Comparison of ENCODE assay signal across 26 cellular contexts in genomic region chr2:65313126-65313953, GRCh38.
DNase-seq lines count a peak whose midpoint lies in the region; ATAC-seq, FAIRE-seq and TF ChIP-seq lines count a peak whose summit lies in the region.
"Had no signal": no experiment of that assay in that cellular context is flagged by ENCODE, and none has a peak within 500 bp of the region (broad histone marks: within the 10 kb centered on the region; RNA-seq: fewer than 3 reads in every experiment).

No MANE protein-coding gene starts in this region.

- 88 to 91% (median 90%) methylated on average over 38 to 52 of the region's 52 CpGs for WGBS in heart left ventricle, 4 donors
- WGBS in mesenchymal stem cell = 97% methylated on average over 52 of the region's 52 CpGs
- 76 to 86% methylated on average over 49 to 52 of the region's 52 CpGs for WGBS in testis, 2 donors

- FAIRE-seq in astrocyte (lab: Jason Lieb, UNC) = no peak
- FAIRE-seq: H54, kidney had no signal

- H3K4me1 ChIP-seq in heart left ventricle (peaks cover 0 to 38% (median 19%) of the 10 kb centered on the region in 12 donors), astrocyte (ENCODE audit: insufficient read depth, low read length) (peaks cover 14% of the 10 kb centered on the region), mesenchymal stem cell (ENCODE audit: control insufficient read depth, insufficient read depth, low read depth, low read length) (peaks cover 10% of the 10 kb centered on the region), testis (peaks cover 6% of the 10 kb centered on the region)
- H3K4me1 ChIP-seq: psoas muscle had no signal

- no peak overlapping the region for H2BK15ac ChIP-seq in mesenchymal stem cell (ENCODE audit: low read depth, poor library complexity, severe bottlenecking)

- no peak overlapping the region for H3K18ac ChIP-seq in mesenchymal stem cell (ENCODE audit: low read depth in 1 of 2, low read length in 2 of 2)

- H3K14ac ChIP-seq in mesenchymal stem cell (ENCODE audit: low read length in 2 of 2) = no peak overlapping the region

- peak overlapping the region; percentile 76 for H4K8ac ChIP-seq in mesenchymal stem cell (ENCODE audit: low read length)

- peak in 3 of 5 donors; percentile 31 to 67 (median 44) for DNase-seq in heart left ventricle
- DNase-seq in Right ventricle myocardium inferior (ENCODE audit: missing footprints) = no peak
- no peak for DNase-seq in astrocyte (ENCODE audit: low read depth)
- DNase-seq in mesenchymal stem cell = no peak
- no peak for DNase-seq in testis
- no peak for DNase-seq in NCI-H1092 treated with DMSO at 0.1 percent for 48 hours (lab: John Stamatoyannopoulos, UW)
- DNase-seq: 8988T; activated CD4-positive, alpha-beta T cell treated with anti-CD3 and anti-CD28 coated beads, Interleukin-2, amount 10 ng/mL, durations not matched to agents 24 days and 14 days; activated naive CD4-positive, alpha-beta T cell; activated T-cell treated with anti-CD3 and anti-CD28 coated beads, Interleukin-2, amount 50 U/mL, for 4 hours; CD8-positive, alpha-beta T cell; DMS 273 treated with DMSO at 0.1 percent for 48 hours; kidney; NCI-H1436 treated with DMSO at 0.1 percent for 48 hours; OCI-M1; psoas muscle; Right ventricle myocardium superior; stimulated activated naive CD8-positive, alpha-beta T cell treated with anti-CD3 and anti-CD28 coated beads, Interleukin-15, Interleukin-2, amounts not matched to agents 100 U/mL and 50 U/mL, for 24 hours; thyroid gland had no signal

- no peak overlapping the region for H3K23ac ChIP-seq in mesenchymal stem cell (ENCODE audit: low read length in 2 of 2)

- peaks cover 37% of the 10 kb centered on the region for H3K4me1 Mint-ChIP-seq in astrocyte (ENCODE audit: low read depth, unreplicated experiment)

- H4K20me1 ChIP-seq in astrocyte (ENCODE audit: insufficient read depth, low read length) = peaks cover 8% of the 10 kb centered on the region

- no peak overlapping the region for H4K91ac ChIP-seq in mesenchymal stem cell (ENCODE audit: low read length)

- H3K27me3 ChIP-seq in heart left ventricle (no peaks in the 10 kb centered on the region), astrocyte (ENCODE audit: insufficient read depth, low read length) (no peaks in the 10 kb centered on the region), mesenchymal stem cell (ENCODE audit: control insufficient read depth in 1 of 2, insufficient read depth in 1 of 2, low read length in 2 of 2) (no peaks in the 10 kb centered on the region), testis (no peaks in the 10 kb centered on the region)
- H3K27me3 ChIP-seq: neutrophil, thyroid gland had no signal

- peaks cover 19% of the 10 kb centered on the region for H3K79me2 ChIP-seq in astrocyte (ENCODE audit: insufficient read depth, low read length)

- no peak overlapping the region for H2BK12ac ChIP-seq in mesenchymal stem cell (ENCODE audit: low read length in 2 of 2)

- peaks cover 51% of the 10 kb centered on the region for H3K79me1 ChIP-seq in mesenchymal stem cell (replicated peaks; ENCODE audit: low read length, poor library complexity, severe bottlenecking)

- intact Hi-C loops in heart left ventricle (cut with DNase I) (loop anchor here in 6 of 10 donors (5.0 to 10.0 kb wide), 8 partner anchors 39 to 234 kb away; partner anchors contain the start of gene SPRED2 (in 2 of the 6)), Right ventricle myocardium inferior (cut with DNase I) (loop anchor here (5.0 kb wide), 3 partner anchors 34 to 234 kb away; no protein-coding TSS in a partner anchor), testis (cut with DNase I; ENCODE audit: low total_unique reads) (no loop called here)

- H3K4ac ChIP-seq in mesenchymal stem cell (ENCODE audit: low read depth in 1 of 2, low read length in 2 of 2) = peak overlapping the region in 1 of 2 experiments; percentile 24

- H3K27ac ChIP-seq in heart left ventricle = peak overlapping the region in 5 of 12 donors; percentile 20 to 44 (median 34)
- no peak overlapping the region for H3K27ac ChIP-seq in astrocyte (ENCODE audit: low read depth, low read length)
- no peak overlapping the region for H3K27ac ChIP-seq in mesenchymal stem cell (ENCODE audit: low read length, poor library complexity, severe bottlenecking)
- H3K27ac ChIP-seq in testis = no peak overlapping the region
- H3K27ac ChIP-seq: neutrophil, psoas muscle, thyroid gland had no signal

- peaks cover 2% of the 10 kb centered on the region for H3K9me3 Mint-ChIP-seq in astrocyte (ENCODE audit: unreplicated experiment)
- H3K9me3 Mint-ChIP-seq: activated CD4-positive, alpha-beta T cell treated with anti-CD3 and anti-CD28 coated beads, Interleukin-2, amount 10 ng/mL, durations not matched to agents 24 days and 14 days; activated T-cell treated with anti-CD3 and anti-CD28 coated beads, Interleukin-2, amount 50 U/mL, for 4 hours; brain; CD8-positive, alpha-beta T cell; T-helper 2 cell treated with Interferon-gamma antibody and Interleukin-4, amounts not matched to agents 5 μg/mL and 100 μg/mL, for 36 hours had no signal

- no peak overlapping the region for H2AK5ac ChIP-seq in mesenchymal stem cell (ENCODE audit: low read length, severe bottlenecking)

- H2AFZ ChIP-seq in astrocyte (ENCODE audit: low read depth, low read length) (no peak overlapping the region), mesenchymal stem cell (ENCODE audit: low read depth, low read length) (no peak overlapping the region)

- peak overlapping the region; percentile 20 for H3K27ac Mint-ChIP-seq in astrocyte (ENCODE audit: unreplicated experiment)
- H3K27ac Mint-ChIP-seq: activated CD4-positive, alpha-beta T cell treated with anti-CD3 and anti-CD28 coated beads, Interleukin-2, amount 10 ng/mL, durations not matched to agents 24 days and 14 days; brain; CD8-positive, alpha-beta T cell; T-helper 2 cell treated with Interferon-gamma antibody and Interleukin-4, amounts not matched to agents 5 μg/mL and 100 μg/mL, for 36 hours had no signal

- peaks cover 51% of the 10 kb centered on the region for H3K36me3 Mint-ChIP-seq in astrocyte (ENCODE audit: low read depth, unreplicated experiment)
- H3K36me3 Mint-ChIP-seq: CD8-positive, alpha-beta T cell had no signal

- H2BK5ac ChIP-seq in mesenchymal stem cell (ENCODE audit: low read depth, low read length, poor library complexity, severe bottlenecking) = no peak overlapping the region

- no peak overlapping the region for H2BK120ac ChIP-seq in mesenchymal stem cell (ENCODE audit: low read depth, low read length)

- H3K4me2 ChIP-seq in astrocyte (ENCODE audit: low read length) = no peak overlapping the region
- H3K4me2 ChIP-seq in mesenchymal stem cell (ENCODE audit: low read length, poor library complexity, severe bottlenecking) = no peak overlapping the region

- H3K36me3 ChIP-seq in heart left ventricle = peaks cover 0 to 61% (median 51%) of the 10 kb centered on the region in 9 donors
- H3K36me3 ChIP-seq in astrocyte (ENCODE audit: insufficient read depth, low read length) = peaks cover 30% of the 10 kb centered on the region
- peaks cover 43 to 67% of the 10 kb centered on the region in 2 experiments for H3K36me3 ChIP-seq in mesenchymal stem cell (ENCODE audit: control insufficient read depth in 1 of 2, insufficient read depth in 2 of 2, low read depth in 1 of 2, low read length in 2 of 2)
- no peaks in the 10 kb centered on the region for H3K36me3 ChIP-seq in testis (ENCODE audit: low read depth, missing control alignments)

- TF ChIP-seq POLR2A in heart left ventricle (IDR thresholded peaks at IDR 0.05) = no peak
- TF ChIP-seq POLR2A in testis (IDR thresholded peaks at IDR 0.05) = no peak

- H3K4me3 ChIP-seq in heart left ventricle = no peak overlapping the region
- H3K4me3 ChIP-seq in astrocyte (ENCODE audit: insufficient read depth, low read depth, low read length) = no peak overlapping the region
- H3K4me3 ChIP-seq in mesenchymal stem cell (ENCODE audit: insufficient read depth in 1 of 2, low read depth in 1 of 2, low read length in 2 of 2) = no peak overlapping the region
- peak overlapping the region; percentile 18 to 20 for H3K4me3 ChIP-seq in testis
- H3K4me3 ChIP-seq: lung, psoas muscle, thyroid gland had no signal

- H3K9me3 ChIP-seq in heart left ventricle = no peaks in the 10 kb centered on the region
- no peaks in the 10 kb centered on the region for H3K9me3 ChIP-seq in astrocyte (ENCODE audit: insufficient read depth, low read depth, low read length)
- H3K9me3 ChIP-seq in mesenchymal stem cell (ENCODE audit: control insufficient read depth, low read length) = no peaks in the 10 kb centered on the region
- no peaks in the 10 kb centered on the region for H3K9me3 ChIP-seq in testis
- H3K9me3 ChIP-seq: neutrophil, psoas muscle, thyroid gland had no signal

- TF ChIP-seq CTCF in heart left ventricle (IDR thresholded peaks at IDR 0.05) (peak in 8 of 12 donors; percentile 9 to 31 (median 23)), astrocyte (IDR thresholded peaks at IDR 0.05; ENCODE audit: insufficient read depth, low read depth, low read length) (no peak), testis (IDR thresholded peaks at IDR 0.05) (no peak)

- no peaks in the 10 kb centered on the region for H3K27me3 Mint-ChIP-seq in astrocyte (ENCODE audit: low read depth, unreplicated experiment)
- H3K27me3 Mint-ChIP-seq: activated CD4-positive, alpha-beta T cell treated with anti-CD3 and anti-CD28 coated beads, Interleukin-2, amount 10 ng/mL, durations not matched to agents 24 days and 14 days; brain had no signal

- ATAC-seq in heart left ventricle = peak in 1 of 4 donors; percentile 36
- ATAC-seq in Right ventricle myocardium inferior = no peak
- no peak for ATAC-seq in HG02885 (IDR thresholded peaks at IDR 0.05; ENCODE audit: poor library complexity, unreplicated experiment)
- ATAC-seq in GM19395 (IDR thresholded peaks at IDR 0.05; ENCODE audit: unreplicated experiment) = no peak
- ATAC-seq: activated T-cell treated with anti-CD3 and anti-CD28 coated beads, Interleukin-2, amount 50 U/mL, for 4 hours; CD8-positive, alpha-beta T cell; psoas muscle; stimulated activated naive CD8-positive, alpha-beta T cell treated with anti-CD3 and anti-CD28 coated beads, Interleukin-15, Interleukin-2, amounts not matched to agents 100 U/mL and 50 U/mL, for 24 hours had no signal

- H3K4me3 Mint-ChIP-seq in astrocyte (ENCODE audit: unreplicated experiment) = no peak overlapping the region
- H3K4me3 Mint-ChIP-seq: activated CD4-positive, alpha-beta T cell treated with anti-CD3 and anti-CD28 coated beads, Interleukin-2, amount 10 ng/mL, durations not matched to agents 24 days and 14 days; activated T-cell treated with anti-CD3 and anti-CD28 coated beads, Interleukin-2, amount 50 U/mL, for 4 hours; brain; CD8-positive, alpha-beta T cell; T-helper 2 cell treated with Interferon-gamma antibody and Interleukin-4, amounts not matched to agents 5 μg/mL and 100 μg/mL, for 36 hours had no signal

- no peak overlapping the region for H3K9ac ChIP-seq in astrocyte (ENCODE audit: low read length)
- H3K9ac ChIP-seq in mesenchymal stem cell (ENCODE audit: low read length) = no peak overlapping the region

Comparison
In these comparisons a context has a peak if more than half of its experiments do, and no peak if none do; other contexts are left out.
1. DNase-seq: peak in heart left ventricle (3 of 5); none in Right ventricle myocardium inferior (single experiment), astrocyte (single experiment), mesenchymal stem cell (single experiment), testis (single experiment) and NCI-H1092 treated with DMSO at 0.1 percent for 48 hours (single experiment).
2. H3K4me3 ChIP-seq: peak in testis (2 of 2); none in heart left ventricle (0 of 12), astrocyte (single experiment) and mesenchymal stem cell (0 of 2).
3. CTCF ChIP-seq: peak in heart left ventricle (8 of 12); none in astrocyte (single experiment) and testis (0 of 3).